In the genomic region with DNA sequence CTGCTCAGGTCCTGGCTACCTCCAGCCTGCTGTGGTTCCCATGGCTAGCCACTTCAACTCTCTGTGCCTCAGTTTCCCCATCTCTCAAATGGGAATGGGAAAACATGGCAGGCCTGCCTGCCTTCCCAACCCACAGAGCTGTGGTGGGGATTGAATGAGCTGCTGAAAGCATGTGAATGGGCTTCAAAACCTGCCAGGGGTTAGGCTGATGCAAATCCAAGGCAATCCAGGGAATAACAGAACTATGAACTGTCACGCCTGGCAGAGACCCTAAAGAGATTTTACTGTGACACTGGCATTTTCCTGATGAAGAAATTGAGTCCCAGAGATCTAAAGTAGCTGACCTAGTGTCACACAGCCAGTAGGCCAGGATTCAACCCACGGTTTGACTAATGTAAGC, we compare ENCODE assay signal across 16 cellular contexts.
"Had no signal": no experiment of that assay in that cellular context is flagged by ENCODE, and none has a peak within 500 bp of the region (broad histone marks: within the 10 kb centered on the region; RNA-seq: fewer than 3 reads in every experiment).

No MANE protein-coding gene starts in this region.

- H3K4me1 ChIP-seq: colonic mucosa, pancreas, testis had no signal

- H3K9me3 ChIP-seq: colonic mucosa, pancreas, SK-N-SH, testis had no signal

- H3K4me3 ChIP-seq: colonic mucosa, pancreas, skin epidermis, testis had no signal

- H3K36me3 ChIP-seq: colonic mucosa, pancreas had no signal

- H3K27ac ChIP-seq: colonic mucosa, pancreas, skin epidermis, testis had no signal

- FAIRE-seq: endothelial cell of umbilical vein, frontal cortex, pancreas had no signal

- ATAC-seq: activated naive CD4-positive, alpha-beta T cell treated with anti-CD3 and anti-CD28 coated beads, Interleukin-2, amount 50 U/mL, for 72 hours; left lobe of liver; pancreas; stimulated activated naive CD8-positive, alpha-beta T cell treated with anti-CD3 and anti-CD28 coated beads, Interleukin-15, amount 100 ng/mL, for 72 hours had no signal

- H3K27me3 ChIP-seq: colonic mucosa, pancreas, testis had no signal

- H3K9ac ChIP-seq: SK-N-SH had no signal

- H3K4me2 ChIP-seq: SK-N-SH had no signal

- DNase-seq: activated CD4-positive, alpha-beta T cell treated with anti-CD3 and anti-CD28 coated beads, Interleukin-2, amount 50 U/mL, for 4 hours; anterior cingulate cortex; colonic mucosa; effector CD4-positive, alpha-beta T cell; islet precursor cell; mammary epithelial cell; pancreas; SK-N-SH; stimulated activated CD4-positive, alpha-beta T cell treated with anti-CD3 and anti-CD28 coated beads, Interleukin-4, amount 100 ng/mL, for 4 hours; stimulated activated naive CD8-positive, alpha-beta T cell treated with anti-CD3 and anti-CD28 coated beads, Interleukin-15, amount 100 ng/mL, for 72 hours; testis had no signal
